Comparison of ENCODE assay signal across 8 cellular contexts in genomic region chr4:64713256-64713840, GRCh38.
A peak's percentile ranks its signal among the peaks of the same experiment; 100 is the strongest.
DNase-seq lines count a peak whose midpoint lies in the region; ATAC-seq and TF ChIP-seq lines count a peak whose summit lies in the region.

No MANE protein-coding gene starts in this region.

- H3K9me3 Mint-ChIP-seq in chondrocyte (ENCODE audit: low read depth) = no peaks in the 10 kb centered on the region
- peaks cover 0 to 3% of the 10 kb centered on the region in 2 donors for H3K9me3 Mint-ChIP-seq in natural killer cell

- ATAC-seq in natural killer cell = no peak

- intact Hi-C loops in natural killer cell (cut with micrococcal nuclease) = no loop called here

- H3K27ac Mint-ChIP-seq in chondrocyte (ENCODE audit: unreplicated experiment) (no peak overlapping the region), natural killer cell (no peak overlapping the region)

- DNase-seq in DMS153 treated with DMSO at 0.1 percent for 48 hours (lab: John Stamatoyannopoulos, UW; ENCODE audit: unreplicated experiment) (peak; percentile 16), DMS153 (lab: John Stamatoyannopoulos, UW) (no peak), HCEC 1CT (peak; percentile 4), NCI-H146 (lab: John Stamatoyannopoulos, UW) (peak; percentile 53), chondrocyte (ENCODE audit: low spot score) (no peak), pons (ENCODE audit: low spot score) (peak; percentile 26), natural killer cell (no peak)
- no peak for DNase-seq in activated naive CD4-positive, alpha-beta T cell treated with anti-CD3 and anti-CD28 coated beads, Interleukin-2, amount 50 U/mL, for 16 hours

- H3K4me3 Mint-ChIP-seq in chondrocyte (ENCODE audit: unreplicated experiment) (no peak overlapping the region), natural killer cell (no peak overlapping the region)

- H3K4me1 Mint-ChIP-seq in chondrocyte (ENCODE audit: low read depth) (no peaks in the 10 kb centered on the region), natural killer cell (no peaks in the 10 kb centered on the region)

- H3K36me3 Mint-ChIP-seq in chondrocyte (ENCODE audit: low read depth) (no peaks in the 10 kb centered on the region), natural killer cell (no peaks in the 10 kb centered on the region)

- TF ChIP-seq CTCF in chondrocyte (IDR thresholded peaks at IDR 0.05) (peak; percentile 81), natural killer cell (IDR thresholded peaks at IDR 0.05) (no peak)

- H3K27me3 Mint-ChIP-seq in chondrocyte (ENCODE audit: low read depth) (peaks cover 4% of the 10 kb centered on the region), natural killer cell (ENCODE audit: low read depth in 2 of 2) (no peaks in the 10 kb centered on the region)

Comparison
In these comparisons a context has a peak if more than half of its experiments do, and no peak if none do; other contexts are left out.
1. DNase-seq: peak in DMS153 treated with DMSO at 0.1 percent for 48 hours (single experiment), HCEC 1CT (single experiment), NCI-H146 (single experiment) and pons (single experiment); none in DMS153 (single experiment), chondrocyte (single experiment), activated naive CD4-positive, alpha-beta T cell treated with anti-CD3 and anti-CD28 coated beads, Interleukin-2, amount 50 U/mL, for 16 hours (single experiment) and natural killer cell (single experiment).